ENCODE assay signal across 9 cellular contexts in genomic region chr5:171521219-171521633, GRCh38.
DNase-seq lines count a peak whose midpoint lies in the region; ATAC-seq and TF ChIP-seq lines count a peak whose summit lies in the region.
"Had no signal": no experiment of that assay in that cellular context is flagged by ENCODE, and none has a peak within 500 bp of the region (broad histone marks: within the 10 kb centered on the region; RNA-seq: fewer than 3 reads in every experiment).

No MANE protein-coding gene starts in this region.

- no peak for ATAC-seq in GM18498 (IDR thresholded peaks at IDR 0.05; ENCODE audit: unreplicated experiment)

- peak; percentile 16 for TF ChIP-seq CTCF in AG09319 (IDR thresholded peaks at IDR 0.05; ENCODE audit: low read depth, low read length)

- DNase-seq in AG09319 (ENCODE audit: extremely low read depth, low read depth): peak; percentile 80
- peak; percentile 71 for DNase-seq in RKO (ENCODE audit: low spot score)
- peak; percentile 94 for DNase-seq in fibroblast of gingiva (ENCODE audit: low read depth)
- DNase-seq in occipital lobe (lab: John Stamatoyannopoulos, UW): peak; percentile 20
- DNase-seq in NOMO-1 (lab: John Stamatoyannopoulos, UW; ENCODE audit: unreplicated experiment in 2 of 2): no peak
- DNase-seq in cerebellar cortex (ENCODE audit: low spot score): no peak
- DNase-seq in OCI-M2 (lab: John Stamatoyannopoulos, UW; ENCODE audit: unreplicated experiment): no peak
- DNase-seq: activated gamma-delta T cell treated with Interleukin-2 at 50 U/mL for 16 hours had no signal

Comparison
In these comparisons a context has a peak if more than half of its experiments do, and no peak if none do; other contexts are left out.
1. DNase-seq: peak in AG09319 (single experiment), RKO (single experiment), fibroblast of gingiva (single experiment) and occipital lobe (single experiment); none in NOMO-1 (0 of 2), cerebellar cortex (single experiment) and OCI-M2 (single experiment).